In the genomic region with DNA sequence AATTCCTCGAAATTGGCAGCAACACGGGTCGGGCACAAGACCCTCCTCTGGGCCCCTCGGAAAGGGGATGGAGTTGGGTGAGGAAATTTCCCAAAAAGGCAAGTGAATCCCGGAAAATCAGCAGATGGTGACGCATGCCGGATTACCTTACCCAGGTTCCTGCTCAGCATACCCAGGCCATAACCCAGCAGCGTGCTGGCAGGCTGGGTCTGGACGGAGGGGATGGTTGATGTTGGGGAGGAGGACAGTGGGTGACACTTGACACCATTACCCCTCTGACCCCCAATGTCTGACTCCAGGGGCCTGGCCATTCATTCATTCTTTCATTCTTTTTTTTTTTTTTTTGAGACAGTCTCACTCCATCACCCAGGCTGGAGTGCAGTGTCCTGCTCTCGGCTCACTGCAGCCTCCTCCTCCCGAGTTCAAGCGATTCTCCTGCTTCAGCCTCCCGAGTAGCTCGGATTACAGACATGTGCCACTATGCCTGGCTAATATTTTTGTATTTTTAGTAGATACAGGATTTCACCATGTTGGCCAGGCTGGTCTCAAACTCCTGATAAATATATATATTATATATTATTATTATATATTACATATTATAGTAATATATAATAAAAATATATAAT, we compare ENCODE assay signal across 8 cellular contexts. TPM values are rescaled to one million over a fixed set of nuclear protein-coding genes. Genes with fewer than 3 reads are reported as not detected.
DNase-seq lines count a peak whose midpoint lies in the region; ATAC-seq and TF ChIP-seq lines count a peak whose summit lies in the region.

No MANE protein-coding gene starts in this region.

- peaks cover 20% of the 10 kb centered on the region for H3K27me3 Mint-ChIP-seq in activated CD8-positive, alpha-beta T cell treated with anti-CD3 and anti-CD28 coated beads for 36 hours
- H3K27me3 Mint-ChIP-seq in glutamatergic neuron (ENCODE audit: unreplicated experiment), result peaks cover 5% of the 10 kb centered on the region

- intact Hi-C loops in activated CD8-positive, alpha-beta T cell treated with anti-CD3 and anti-CD28 coated beads for 36 hours (cut with micrococcal nuclease), result no loop called here
- intact Hi-C loops in posterior vena cava (cut with DNase I), result no loop called here

- H3K9me3 Mint-ChIP-seq in activated CD8-positive, alpha-beta T cell treated with anti-CD3 and anti-CD28 coated beads for 36 hours, result no peaks in the 10 kb centered on the region
- peaks cover 2% of the 10 kb centered on the region for H3K9me3 Mint-ChIP-seq in glutamatergic neuron (ENCODE audit: unreplicated experiment)

- peak; percentile 52 for ATAC-seq in activated CD8-positive, alpha-beta T cell treated with anti-CD3 and anti-CD28 coated beads for 36 hours
- ATAC-seq in GM19324 (IDR thresholded peaks at IDR 0.05; ENCODE audit: low FRiP score, unreplicated experiment) (no peak), GM18519 (IDR thresholded peaks at IDR 0.05; ENCODE audit: low FRiP score, unreplicated experiment) (no peak)

- H3K4me3 Mint-ChIP-seq in activated CD8-positive, alpha-beta T cell treated with anti-CD3 and anti-CD28 coated beads for 36 hours, result peak overlapping the region; percentile 82
- H3K4me3 Mint-ChIP-seq in glutamatergic neuron (ENCODE audit: unreplicated experiment), result peak overlapping the region; percentile 91

- CTCF ChIA-PET in activated CD8-positive, alpha-beta T cell treated with anti-CD3 and anti-CD28 coated beads for 36 hours (lab: Charles Lee), result interaction anchor here (2.0 to 2.1 kb wide), 2 partner anchors 10 to 12 kb away, joined by 6 to 7 read pairs; no protein-coding TSS in a partner anchor

- peak; percentile 74 for DNase-seq in DMS53 (lab: John Stamatoyannopoulos, UW)
- DNase-seq in HuH-7 (ENCODE audit: low spot score), result peak; percentile 64
- DNase-seq in activated CD8-positive, alpha-beta T cell treated with anti-CD3 and anti-CD28 coated beads for 36 hours, result peak; percentile 32
- no peak for DNase-seq in glutamatergic neuron
- peak; percentile 51 for DNase-seq in posterior vena cava (ENCODE audit: low spot score)
- DNase-seq in NCI-H187 (lab: John Stamatoyannopoulos, UW), result no peak

- no peaks in the 10 kb centered on the region for H3K36me3 Mint-ChIP-seq in activated CD8-positive, alpha-beta T cell treated with anti-CD3 and anti-CD28 coated beads for 36 hours (ENCODE audit: low read depth)
- no peaks in the 10 kb centered on the region for H3K36me3 Mint-ChIP-seq in glutamatergic neuron (ENCODE audit: unreplicated experiment)

- no peak for TF ChIP-seq CTCF in activated CD8-positive, alpha-beta T cell treated with anti-CD3 and anti-CD28 coated beads for 36 hours (IDR thresholded peaks at IDR 0.05)
- no peak for TF ChIP-seq CTCF in glutamatergic neuron (IDR thresholded peaks at IDR 0.05; ENCODE audit: partially characterized antibody, unreplicated experiment)

- H3K27ac Mint-ChIP-seq in activated CD8-positive, alpha-beta T cell treated with anti-CD3 and anti-CD28 coated beads for 36 hours, result no peak overlapping the region
- H3K27ac Mint-ChIP-seq in glutamatergic neuron (ENCODE audit: unreplicated experiment), result peak overlapping the region; percentile 64

- peaks cover 6% of the 10 kb centered on the region for H3K4me1 Mint-ChIP-seq in activated CD8-positive, alpha-beta T cell treated with anti-CD3 and anti-CD28 coated beads for 36 hours (ENCODE audit: low read depth)
- H3K4me1 Mint-ChIP-seq in glutamatergic neuron (ENCODE audit: low read depth, unreplicated experiment), result no peaks in the 10 kb centered on the region

- POLR2A ChIA-PET in activated CD8-positive, alpha-beta T cell treated with anti-CD3 and anti-CD28 coated beads for 36 hours (lab: Charles Lee), result interaction anchor here (0.9 kb wide), 2 partner anchors 8 to 56 kb away, joined by 3 to 4 read pairs; no protein-coding TSS in a partner anchor

RNA-seq across cellular contexts. Expression of a gene that starts 0.8 kb away (rescaled TPM):
- total RNA-seq in activated CD8-positive, alpha-beta T cell treated with anti-CD3 and anti-CD28 coated beads for 36 hours, result 1 to 10 TPM; 7.4 to 8.3 TPM
- total RNA-seq in glutamatergic neuron (ENCODE audit: unreplicated experiment), result 14.8 TPM
- 10 to 100 TPM; 22.4 to 35.6 TPM for total RNA-seq in posterior vena cava

RNA-seq across cellular contexts. Expression of a gene that starts 26.8 kb away (rescaled TPM):
- 1 to 10 TPM in 1 of 2 experiments, under 1 TPM in 1; 0.63 to 1.3 TPM for total RNA-seq in activated CD8-positive, alpha-beta T cell treated with anti-CD3 and anti-CD28 coated beads for 36 hours
- 1.5 TPM for total RNA-seq in glutamatergic neuron (ENCODE audit: unreplicated experiment)
- total RNA-seq in posterior vena cava, result 1 to 10 TPM; 4.1 to 7.8 TPM

RNA-seq across cellular contexts. Expression of a gene that starts 31.1 kb away (rescaled TPM):
- not detected for total RNA-seq in activated CD8-positive, alpha-beta T cell treated with anti-CD3 and anti-CD28 coated beads for 36 hours
- not detected for total RNA-seq in glutamatergic neuron (ENCODE audit: unreplicated experiment)
- total RNA-seq in posterior vena cava, result not detected

RNA-seq across cellular contexts. Expression of a gene that starts 54.4 kb away (rescaled TPM):
- total RNA-seq in activated CD8-positive, alpha-beta T cell treated with anti-CD3 and anti-CD28 coated beads for 36 hours, result not detected
- total RNA-seq in glutamatergic neuron (ENCODE audit: unreplicated experiment) (not detected), posterior vena cava (not detected)

Comparison
In these comparisons a context has a peak if more than half of its experiments do, and no peak if none do; other contexts are left out.
1. DNase-seq: peak in DMS53 (single experiment), HuH-7 (single experiment), activated CD8-positive, alpha-beta T cell treated with anti-CD3 and anti-CD28 coated beads for 36 hours (single experiment) and posterior vena cava (single experiment); none in glutamatergic neuron (single experiment) and NCI-H187 (0 of 2).